ENCODE assay signal across 1 cellular context in genomic region chr1:212162635-212163034, GRCh38.
TF ChIP-seq lines count a peak whose summit lies in the region.

No MANE protein-coding gene starts in this region.

TF ChIP-seq in SK-N-SH treated with all-trans-retinoic acid at 6 μM for 48 hours, 23 proteins besides CTCF, POLR2A, EP300 and RAD21 (continued from another document):
- no peak for TF ChIP-seq TSHZ2 (CRISPR knock-in tag; IDR thresholded peaks at IDR 0.05)
- TF ChIP-seq ZNF565 (CRISPR knock-in tag; conservative IDR thresholded peaks at IDR 0.05; ENCODE audit: low read depth): no peak
- TF ChIP-seq CREB5 (CRISPR knock-in tag; IDR thresholded peaks at IDR 0.05; ENCODE audit: low read depth): no peak
- no peak for TF ChIP-seq SNAI2 (CRISPR knock-in tag; IDR thresholded peaks at IDR 0.05)
- no peak for TF ChIP-seq ZFP30 (CRISPR knock-in tag; IDR thresholded peaks at IDR 0.05)
